9 cellular contexts compared by ENCODE assay signal in the genomic region with DNA sequence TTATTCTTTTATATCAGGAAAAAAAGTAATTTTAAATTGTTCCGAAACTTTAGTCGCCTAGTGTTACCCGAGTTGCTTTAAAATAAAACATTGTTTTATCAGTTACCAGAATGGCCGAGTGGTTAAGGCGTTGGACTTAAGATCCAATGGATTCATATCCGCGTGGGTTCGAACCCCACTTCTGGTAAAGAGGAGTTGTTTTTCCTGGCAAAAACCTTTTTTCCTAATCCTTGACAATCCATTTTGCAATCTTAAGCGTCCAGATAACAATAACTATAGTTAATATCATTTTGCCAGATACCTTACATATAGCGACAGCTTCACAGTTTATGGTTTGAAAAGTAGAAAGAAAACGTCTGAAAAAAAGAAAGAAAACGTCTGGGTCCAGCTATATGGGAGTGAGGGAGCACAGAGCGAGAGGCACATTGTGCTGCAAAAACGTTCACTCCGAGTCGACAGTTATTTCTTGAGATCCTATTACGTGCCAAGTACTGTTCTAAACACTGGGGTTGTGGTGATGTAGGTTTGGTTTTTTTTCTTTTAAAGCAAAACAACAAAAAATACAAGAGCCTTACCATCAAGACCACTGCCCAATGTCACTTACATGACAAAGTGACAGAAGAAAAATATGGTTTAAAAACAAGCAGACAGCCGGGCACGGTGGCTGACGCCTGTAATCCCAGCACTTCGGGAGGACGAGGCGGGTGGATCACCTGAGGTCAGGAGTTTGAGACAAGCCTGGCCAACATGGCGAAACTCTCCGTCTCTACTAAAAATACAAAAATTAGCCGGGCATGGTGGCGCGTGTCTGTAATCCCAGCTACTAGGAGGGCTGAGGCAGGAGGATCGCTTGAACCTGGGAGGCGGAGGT. TPM values are rescaled to one million over a fixed set of nuclear protein-coding genes. Genes with fewer than 3 reads are reported as not detected.
A peak's percentile ranks its signal among the peaks of the same experiment; 100 is the strongest.
DNase-seq lines count a peak whose midpoint lies in the region; ATAC-seq and TF ChIP-seq lines count a peak whose summit lies in the region.
"Had no signal": no experiment of that assay in that cellular context is flagged by ENCODE, and none has a peak within 500 bp of the region (broad histone marks: within the 10 kb centered on the region; RNA-seq: fewer than 3 reads in every experiment).

No MANE protein-coding gene starts in this region.

- H3K4me3 ChIP-seq in heart right ventricle (peak overlapping the region; percentile 2 to 61 (median 50)), rectal smooth muscle tissue (ENCODE audit: low read length) (peak overlapping the region; percentile 67)

- H3K27ac Mint-ChIP-seq in activated T-cell treated with anti-CD3 and anti-CD28 coated beads, Interleukin-2, amount 50 U/mL, for 72 hours, result peak overlapping the region; percentile 100

- DNase-seq in GM03348 (ENCODE audit: low spot score) (peak; percentile 45), NCI-H146 (lab: John Stamatoyannopoulos, UW) (peak; percentile 81), heart right ventricle (peak in 1 of 2 donors; percentile 36)
- DNase-seq in activated T-cell treated with anti-CD3 and anti-CD28 coated beads, Interleukin-2, amount 50 U/mL, for 72 hours, result no peak
- no peak for DNase-seq in central memory CD4-positive, alpha-beta T cell

- peaks cover 41% of the 10 kb centered on the region for H3K4me1 Mint-ChIP-seq in activated T-cell treated with anti-CD3 and anti-CD28 coated beads, Interleukin-2, amount 50 U/mL, for 72 hours (ENCODE audit: low read depth)

- no peaks in the 10 kb centered on the region for H3K27me3 Mint-ChIP-seq in activated T-cell treated with anti-CD3 and anti-CD28 coated beads, Interleukin-2, amount 50 U/mL, for 72 hours (ENCODE audit: low read depth)

- H3K4me3 Mint-ChIP-seq in activated T-cell treated with anti-CD3 and anti-CD28 coated beads, Interleukin-2, amount 50 U/mL, for 72 hours, result peak overlapping the region; percentile 89 to 100

- no peaks in the 10 kb centered on the region for H3K9me3 Mint-ChIP-seq in activated T-cell treated with anti-CD3 and anti-CD28 coated beads, Interleukin-2, amount 50 U/mL, for 72 hours

- no peak for TF ChIP-seq CTCF in heart right ventricle (IDR thresholded peaks at IDR 0.05)

- H3K9ac ChIP-seq in rectal smooth muscle tissue (ENCODE audit: low read length), result peak overlapping the region; percentile 2

- H3K36me3 ChIP-seq in heart right ventricle (no peaks in the 10 kb centered on the region), rectal smooth muscle tissue (ENCODE audit: control insufficient read depth, insufficient read depth, low read length) (no peaks in the 10 kb centered on the region)

- H3K27ac ChIP-seq in heart right ventricle, result peak overlapping the region in 9 of 10 donors; percentile 37 to 85 (median 83)
- H3K27ac ChIP-seq in rectal smooth muscle tissue (ENCODE audit: low read depth, low read length), result peak overlapping the region; percentile 66

- H3K9me3 ChIP-seq in heart right ventricle, result no peaks in the 10 kb centered on the region

- H3K4me1 ChIP-seq in heart right ventricle, result peaks cover 0 to 55% (median 24%) of the 10 kb centered on the region in 9 donors
- no peaks in the 10 kb centered on the region for H3K4me1 ChIP-seq in rectal smooth muscle tissue (ENCODE audit: control insufficient read depth, insufficient read depth, low read length)

- no peak for ATAC-seq in activated T-cell treated with anti-CD3 and anti-CD28 coated beads, Interleukin-2, amount 50 U/mL, for 72 hours (replicated peaks in 1 of 2)
- ATAC-seq in heart right ventricle, result peak in 4 of 8 donors; percentile 25 to 54 (median 38)
- no peak for ATAC-seq in GM19452 (IDR thresholded peaks at IDR 0.05; ENCODE audit: unreplicated experiment)
- no peak for ATAC-seq in HG03460 (IDR thresholded peaks at IDR 0.05; ENCODE audit: unreplicated experiment)

- H3K27me3 ChIP-seq in heart right ventricle, result no peaks in the 10 kb centered on the region
- no peaks in the 10 kb centered on the region for H3K27me3 ChIP-seq in rectal smooth muscle tissue (ENCODE audit: control insufficient read depth, insufficient read depth, low read length)

- intact Hi-C loops in heart right ventricle (cut with DNase I), result loop anchor here in 4 of 10 donors (5.0 to 10.0 kb wide), 4 partner anchors 65 to 977 kb away; a partner anchor contains a TSS

- WGBS in heart right ventricle, 2 donors, result 23 to 28% methylated on average over 30 of the region's 30 CpGs

- no peaks in the 10 kb centered on the region for H3K36me3 Mint-ChIP-seq in activated T-cell treated with anti-CD3 and anti-CD28 coated beads, Interleukin-2, amount 50 U/mL, for 72 hours (ENCODE audit: insufficient read depth in 2 of 2)

RNA-seq across cellular contexts. Expression of a gene that starts 40.5 kb away (rescaled TPM):
- not detected for total RNA-seq in activated T-cell treated with anti-CD3 and anti-CD28 coated beads, Interleukin-2, amount 50 U/mL, for 72 hours
- not detected for total RNA-seq in heart right ventricle
- polyA plus RNA-seq in heart right ventricle, result not detected

RNA-seq across cellular contexts. Expression of a gene that starts 48.5 kb away (rescaled TPM):
- total RNA-seq in activated T-cell treated with anti-CD3 and anti-CD28 coated beads, Interleukin-2, amount 50 U/mL, for 72 hours, result not detected
- not detected for total RNA-seq in heart right ventricle
- not detected for polyA plus RNA-seq in heart right ventricle
- polyA plus RNA-seq: adipose tissue had no signal

Comparison
In these comparisons a context has a peak if more than half of its experiments do, and no peak if none do; other contexts are left out.
1. DNase-seq: peak in GM03348 (single experiment) and NCI-H146 (single experiment); none in activated T-cell treated with anti-CD3 and anti-CD28 coated beads, Interleukin-2, amount 50 U/mL, for 72 hours (0 of 2) and central memory CD4-positive, alpha-beta T cell (single experiment).